Comparison of ENCODE assay signal across 1 cellular context in the genomic region with DNA sequence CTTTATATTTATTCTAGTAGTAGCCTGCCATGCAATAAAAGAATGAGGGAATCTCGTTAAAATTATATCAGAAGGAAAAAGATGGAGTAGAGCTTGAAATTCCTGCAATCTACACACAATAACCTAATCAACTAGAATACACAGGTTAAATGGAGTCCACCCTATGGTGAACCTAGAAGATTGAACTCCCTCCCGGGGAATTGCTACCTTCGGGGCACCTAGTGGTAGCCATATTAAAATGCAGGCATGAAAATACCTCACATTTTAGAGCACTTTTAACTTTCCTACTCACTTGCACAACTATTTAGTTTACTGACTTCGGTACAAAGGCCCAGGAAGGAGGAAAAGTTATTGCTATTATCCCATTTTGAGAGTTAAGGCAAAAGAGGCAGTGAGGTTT.
TF ChIP-seq lines count a peak whose summit lies in the region.

No MANE protein-coding gene starts in this region.

TF ChIP-seq in GM23338, 12 proteins besides CTCF, POLR2A, EP300 and RAD21 (continued from another document):
- TF ChIP-seq, protein P1, sequence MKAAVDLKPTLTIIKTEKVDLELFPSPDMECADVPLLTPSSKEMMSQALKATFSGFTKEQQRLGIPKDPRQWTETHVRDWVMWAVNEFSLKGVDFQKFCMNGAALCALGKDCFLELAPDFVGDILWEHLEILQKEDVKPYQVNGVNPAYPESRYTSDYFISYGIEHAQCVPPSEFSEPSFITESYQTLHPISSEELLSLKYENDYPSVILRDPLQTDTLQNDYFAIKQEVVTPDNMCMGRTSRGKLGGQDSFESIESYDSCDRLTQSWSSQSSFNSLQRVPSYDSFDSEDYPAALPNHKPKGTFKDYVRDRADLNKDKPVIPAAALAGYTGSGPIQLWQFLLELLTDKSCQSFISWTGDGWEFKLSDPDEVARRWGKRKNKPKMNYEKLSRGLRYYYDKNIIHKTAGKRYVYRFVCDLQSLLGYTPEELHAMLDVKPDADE (IDR thresholded peaks at IDR 0.05): no peak
- no peak for TF ChIP-seq JUNB (IDR thresholded peaks at IDR 0.05; ENCODE audit: unreplicated experiment)
- TF ChIP-seq, protein P2, sequence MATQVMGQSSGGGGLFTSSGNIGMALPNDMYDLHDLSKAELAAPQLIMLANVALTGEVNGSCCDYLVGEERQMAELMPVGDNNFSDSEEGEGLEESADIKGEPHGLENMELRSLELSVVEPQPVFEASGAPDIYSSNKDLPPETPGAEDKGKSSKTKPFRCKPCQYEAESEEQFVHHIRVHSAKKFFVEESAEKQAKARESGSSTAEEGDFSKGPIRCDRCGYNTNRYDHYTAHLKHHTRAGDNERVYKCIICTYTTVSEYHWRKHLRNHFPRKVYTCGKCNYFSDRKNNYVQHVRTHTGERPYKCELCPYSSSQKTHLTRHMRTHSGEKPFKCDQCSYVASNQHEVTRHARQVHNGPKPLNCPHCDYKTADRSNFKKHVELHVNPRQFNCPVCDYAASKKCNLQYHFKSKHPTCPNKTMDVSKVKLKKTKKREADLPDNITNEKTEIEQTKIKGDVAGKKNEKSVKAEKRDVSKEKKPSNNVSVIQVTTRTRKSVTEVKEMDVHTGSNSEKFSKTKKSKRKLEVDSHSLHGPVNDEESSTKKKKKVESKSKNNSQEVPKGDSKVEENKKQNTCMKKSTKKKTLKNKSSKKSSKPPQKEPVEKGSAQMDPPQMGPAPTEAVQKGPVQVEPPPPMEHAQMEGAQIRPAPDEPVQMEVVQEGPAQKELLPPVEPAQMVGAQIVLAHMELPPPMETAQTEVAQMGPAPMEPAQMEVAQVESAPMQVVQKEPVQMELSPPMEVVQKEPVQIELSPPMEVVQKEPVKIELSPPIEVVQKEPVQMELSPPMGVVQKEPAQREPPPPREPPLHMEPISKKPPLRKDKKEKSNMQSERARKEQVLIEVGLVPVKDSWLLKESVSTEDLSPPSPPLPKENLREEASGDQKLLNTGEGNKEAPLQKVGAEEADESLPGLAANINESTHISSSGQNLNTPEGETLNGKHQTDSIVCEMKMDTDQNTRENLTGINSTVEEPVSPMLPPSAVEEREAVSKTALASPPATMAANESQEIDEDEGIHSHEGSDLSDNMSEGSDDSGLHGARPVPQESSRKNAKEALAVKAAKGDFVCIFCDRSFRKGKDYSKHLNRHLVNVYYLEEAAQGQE (IDR thresholded peaks at IDR 0.05; ENCODE audit: unreplicated experiment): no peak
